In the genomic region with DNA sequence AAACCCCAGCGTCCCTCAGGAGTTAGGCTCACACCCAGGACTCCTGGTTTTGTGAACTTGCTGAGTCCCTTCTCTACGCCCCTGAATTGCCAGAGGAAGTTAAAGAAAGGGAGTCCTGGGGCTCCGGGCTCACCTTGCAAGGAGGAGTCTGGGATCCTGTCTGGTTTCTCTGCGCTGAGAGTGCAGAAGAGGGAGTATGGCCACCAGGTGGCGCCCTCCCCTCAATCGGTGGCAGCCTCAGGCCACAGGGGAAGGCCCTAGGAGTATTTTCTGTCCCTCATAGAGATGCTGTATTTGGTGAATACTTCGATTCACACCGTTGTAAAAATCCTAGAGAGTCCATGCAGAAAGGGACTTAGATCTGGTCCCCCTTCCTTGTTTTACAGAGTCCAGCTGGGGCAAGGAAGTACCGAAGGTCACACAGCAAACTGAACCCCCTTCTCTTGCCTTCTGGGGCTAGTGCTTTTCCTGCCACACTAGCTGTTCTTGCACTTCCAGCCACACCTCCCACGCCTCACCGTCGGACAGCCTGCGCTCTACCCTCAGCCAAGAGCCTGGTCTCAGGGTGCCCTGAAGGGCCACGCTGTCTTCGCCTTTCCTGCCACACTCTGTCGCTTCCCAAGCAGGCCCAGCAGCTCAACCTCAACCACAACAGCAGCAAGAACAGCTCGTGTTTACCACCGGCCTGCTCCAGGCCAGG, we compare ENCODE assay signal across 8 cellular contexts. TPM values are rescaled to one million over a fixed set of nuclear protein-coding genes. Genes with fewer than 3 reads are reported as not detected.
DNase-seq lines count a peak whose midpoint lies in the region; ATAC-seq lines count a peak whose summit lies in the region.

No MANE protein-coding gene starts in this region.

- WGBS in mesodermal cell (ENCODE audit: insufficient coverage in 2 of 2), 2 experiments = 33 to 47% methylated on average over 15 to 18 of the region's 18 CpGs

- no peak overlapping the region for H3K4me3 ChIP-seq in mesodermal cell (ENCODE audit: extremely low read depth, insufficient read depth, low read length, poor library complexity, severe bottlenecking)

- no peaks in the 10 kb centered on the region for H3K9me3 ChIP-seq in mesodermal cell (ENCODE audit: control insufficient read depth, low read length)

- no peaks in the 10 kb centered on the region for H3K36me3 ChIP-seq in mesodermal cell (ENCODE audit: control insufficient read depth, insufficient read depth, low read length)

- ATAC-seq in GM18870 (IDR thresholded peaks at IDR 0.05; ENCODE audit: unreplicated experiment) (peak; percentile 95), HG03064 (IDR thresholded peaks at IDR 0.05; ENCODE audit: low read depth, unreplicated experiment) (peak; percentile 93)

- DNase-seq in Ammon's horn (ENCODE audit: low spot score) (peak; percentile 80), NCI-H2227 treated with DMSO at 0.1 percent for 48 hours (lab: John Stamatoyannopoulos, UW) (peak; percentile 28), ecto neural progenitor cell (ENCODE audit: low spot score) (peak; percentile 91)
- DNase-seq in activated CD4-positive, alpha-beta T cell treated with anti-CD3 and anti-CD28 coated beads, Interleukin-2, amount 50 U/mL, for 24 hours (ENCODE audit: low read depth in 1 of 2, low spot score in 1 of 2) = peak; percentile 66 to 69
- DNase-seq in stimulated activated CD8-positive, alpha-beta memory T cell treated with anti-CD3 and anti-CD28 coated beads, Interleukin-2, amount 100 ng/mL, for 48 hours (ENCODE audit: low read depth in 2 of 2) = peak; percentile 71 to 75

- peak overlapping the region; percentile 39 for H3K27ac ChIP-seq in mesodermal cell (ENCODE audit: low read depth, low read length, severe bottlenecking)

- H3K4me1 ChIP-seq in mesodermal cell (ENCODE audit: control insufficient read depth, insufficient read depth, low read length, poor library complexity, severe bottlenecking) = peaks cover 26% of the 10 kb centered on the region

RNA-seq across cellular contexts. Expression of a gene that starts 10.2 kb away (rescaled TPM):
- polyA plus RNA-seq in mesodermal cell (2013, experiment 1 of 2) = 366 TPM
- 464 TPM for polyA plus RNA-seq in mesodermal cell (2013, experiment 2 of 2)

RNA-seq across cellular contexts. Expression of a gene that starts 22.0 kb away (rescaled TPM):
- 60.6 TPM for polyA plus RNA-seq in mesodermal cell (2013, experiment 1 of 2)
- polyA plus RNA-seq in mesodermal cell (2013, experiment 2 of 2) = 64.0 TPM

Comparison
In these comparisons a context has a peak if more than half of its experiments do, and no peak if none do; other contexts are left out.
1. DNase-seq: peak in every context shown above with its lines; median percentile 91 in ecto neural progenitor cell; 80 in Ammon's horn; 73 in stimulated activated CD8-positive, alpha-beta memory T cell treated with anti-CD3 and anti-CD28 coated beads, Interleukin-2, amount 100 ng/mL, for 48 hours; 68 in activated CD4-positive, alpha-beta T cell treated with anti-CD3 and anti-CD28 coated beads, Interleukin-2, amount 50 U/mL, for 24 hours; 28 in NCI-H2227 treated with DMSO at 0.1 percent for 48 hours.